19 cellular contexts compared by ENCODE assay signal in the genomic region with DNA sequence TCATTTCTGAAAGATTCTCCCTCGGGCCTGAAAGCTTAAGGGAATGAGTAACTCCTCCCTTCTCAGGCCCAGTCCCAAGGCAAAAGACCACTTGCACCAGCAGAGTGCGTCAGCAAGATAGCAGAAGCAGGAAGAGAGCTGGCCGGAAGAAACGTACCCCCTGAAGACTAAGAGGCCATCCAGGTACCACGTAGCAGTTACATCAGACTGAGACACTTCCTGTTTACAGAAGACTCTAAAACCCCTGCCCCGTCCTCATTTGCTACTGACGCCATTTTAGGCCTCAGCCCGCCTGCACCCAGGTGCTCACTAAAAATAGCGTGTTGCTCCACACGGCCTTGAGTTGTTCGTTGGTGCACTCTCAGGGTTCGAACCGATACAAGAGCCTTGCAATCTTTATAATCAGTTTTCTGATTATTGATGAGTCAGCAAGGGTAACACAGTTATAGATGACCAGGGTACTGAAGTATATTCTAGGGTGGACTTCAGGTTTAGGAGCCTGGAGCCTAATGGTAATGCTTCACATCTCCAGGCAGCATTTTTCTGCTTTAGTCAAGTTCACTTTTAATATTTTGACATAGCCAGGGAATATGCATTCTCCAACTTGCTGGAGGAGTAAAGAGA. TPM values are rescaled to one million over a fixed set of nuclear protein-coding genes. Genes with fewer than 3 reads are reported as not detected.
"Had no signal": no experiment of that assay in that cellular context is flagged by ENCODE, and none has a peak within 500 bp of the region (broad histone marks: within the 10 kb centered on the region; RNA-seq: fewer than 3 reads in every experiment).

No MANE protein-coding gene starts in this region.

- H3K4me1 ChIP-seq: heart right ventricle, left lung, thyroid gland had no signal

- H3K9me3 ChIP-seq: thyroid gland had no signal

- H3K27me3 ChIP-seq: cardiac muscle cell, heart right ventricle, left lung, thyroid gland had no signal

- H3K27ac ChIP-seq: cardiac muscle cell, epithelial cell of prostate, heart right ventricle, left lung, thyroid gland, WERI-Rb-1 had no signal

- ATAC-seq: activated CD8-positive, alpha-beta T cell treated with anti-CD3 and anti-CD28 coated beads, Interleukin-2, amount 10 ng/mL, durations not matched to agents 7 days and 5 days; activated naive CD8-positive, alpha-beta T cell treated with anti-CD3 and anti-CD28 coated beads, Interleukin-2, amount 50 U/mL, for 24 hours; heart right ventricle; left lung; naive thymus-derived CD4-positive, alpha-beta T cell; stimulated activated naive CD8-positive, alpha-beta T cell treated with anti-CD3 and anti-CD28 coated beads, Interleukin-15, Interleukin-2, amounts not matched to agents 100 U/mL and 50 U/mL, for 24 hours had no signal

- DNase-seq: activated CD4-positive, alpha-beta T cell treated with anti-CD3 and anti-CD28 coated beads for 1 hour; activated CD4-positive, alpha-beta T cell treated with anti-CD3 and anti-CD28 coated beads, Interleukin-2, amount 50 U/mL, for 1 hour; activated CD8-positive, alpha-beta T cell treated with anti-CD3 and anti-CD28 coated beads, Interleukin-2, amount 10 ng/mL, durations not matched to agents 7 days and 5 days; activated gamma-delta T cell; activated naive CD4-positive, alpha-beta T cell treated with anti-CD3 and anti-CD28 coated beads, Interleukin-2, amount 50 U/mL, for 16 hours; activated naive CD8-positive, alpha-beta T cell treated with anti-CD3 and anti-CD28 coated beads, Interleukin-2, amount 50 U/mL, for 24 hours; cortex of kidney; heart right ventricle; kidney glomerular epithelial cell; left lung; naive thymus-derived CD4-positive, alpha-beta T cell; stimulated activated CD4-positive, alpha-beta T cell treated with anti-CD3 and anti-CD28 coated beads, Interleukin-4, amount 100 ng/mL, for 4 hours; stimulated activated naive CD8-positive, alpha-beta T cell treated with anti-CD3 and anti-CD28 coated beads, Interleukin-15, Interleukin-2, amounts not matched to agents 100 U/mL and 50 U/mL, for 24 hours; thyroid gland; WERI-Rb-1 had no signal

- H3K36me3 ChIP-seq: cardiac muscle cell, heart right ventricle, left lung, thyroid gland, WERI-Rb-1 had no signal

- FAIRE-seq: TTC549 had no signal

- H3K4me3 ChIP-seq: cardiac muscle cell, heart right ventricle, left lung, lung, thyroid gland had no signal

RNA-seq across cellular contexts. Expression of gene CSRP2, which starts 57.9 kb away (rescaled TPM):
- total RNA-seq: naive thymus-derived CD4-positive, alpha-beta T cell had no signal
